Comparison of ENCODE assay signal across 8 cellular contexts in genomic region chr12:116455540-116456306, GRCh38.
A peak's percentile ranks its signal among the peaks of the same experiment; 100 is the strongest.
DNase-seq lines count a peak whose midpoint lies in the region; ATAC-seq and TF ChIP-seq lines count a peak whose summit lies in the region.

No MANE protein-coding gene starts in this region.

- peak; percentile 68 for ATAC-seq in IMR-90 (ENCODE audit: low read depth)
- ATAC-seq in HG02981 (IDR thresholded peaks at IDR 0.05; ENCODE audit: unreplicated experiment) = no peak

- H2BK5ac ChIP-seq in IMR-90 (ENCODE audit: low read depth, low read length, poor library complexity, severe bottlenecking) (peak overlapping the region; percentile 76), mesendoderm (ENCODE audit: low read length) (no peak overlapping the region)

- H3K4me1 ChIP-seq in IMR-90 (ENCODE audit: control insufficient read depth, insufficient read depth, low read length) = peaks cover 16% of the 10 kb centered on the region
- H3K4me1 ChIP-seq in mesendoderm (ENCODE audit: control insufficient read depth, low read depth, low read length) = peaks cover 9% of the 10 kb centered on the region
- peaks cover 15 to 18% of the 10 kb centered on the region in 2 donors for H3K4me1 ChIP-seq in uterus

- no peak overlapping the region for H3K4me3 ChIP-seq in IMR-90 (ENCODE audit: insufficient read depth, low read depth, low read length)
- H3K4me3 ChIP-seq in mesendoderm (ENCODE audit: low read length) = no peak overlapping the region
- H3K4me3 ChIP-seq in uterus = no peak overlapping the region

- H4K8ac ChIP-seq in IMR-90 (ENCODE audit: low read depth in 2 of 2, low read length in 2 of 2) = peak overlapping the region; percentile 86 to 96
- H4K8ac ChIP-seq in mesendoderm (ENCODE audit: low read depth, low read length) = peak overlapping the region; percentile 78

- 60% methylated on average over 1 of the region's 15 CpGs; no CpG with 5 or more reads in 1 of the 2 experiments for WGBS in IMR-90 (ENCODE audit: extremely low coverage in 2 of 2, insufficient read length in 1 of 2), 2 experiments
- WGBS in mesendoderm (ENCODE audit: extremely low coverage, insufficient coverage, low lambda C conversion rate) = no CpG with 5 or more reads among the region's 15 CpGs

- POLR2A ChIA-PET in IMR-90 (lab: Charles Lee; ENCODE audit: unreplicated experiment) = no interaction called here

- peak overlapping the region; percentile 87 for H2AK9ac ChIP-seq in IMR-90 (replicated peaks; ENCODE audit: low read depth, low read length, poor library complexity)

- in situ Hi-C loops in ACHN (cut with HindIII; ENCODE audit: low pct_ligation_motif_present, low pct_unique_long_range_greater_than_20kb, low sequenced_read_pairs) = no loop called here
- in situ Hi-C loops in IMR-90 (cut with MboI; ENCODE audit: low sequenced_read_pairs) = no loop called here
- in situ Hi-C loops in GM13976 (cut with MboI; ENCODE audit: low sequenced_read_pairs, unreplicated experiment) = no loop called here

- H3K27me3 ChIP-seq in IMR-90 (ENCODE audit: control insufficient read depth, insufficient read depth, low read length) (no peaks in the 10 kb centered on the region), mesendoderm (ENCODE audit: insufficient read depth, low read length, poor library complexity) (no peaks in the 10 kb centered on the region), uterus (no peaks in the 10 kb centered on the region)

- peaks cover 0 to 6% of the 10 kb centered on the region in 2 experiments; a peak in 1 of 4 replicates for H3K79me1 ChIP-seq in IMR-90 (ENCODE audit: low read depth in 1 of 2, low read length in 2 of 2)
- no peaks in the 10 kb centered on the region for H3K79me1 ChIP-seq in mesendoderm (ENCODE audit: low read length)

- H3K23ac ChIP-seq in IMR-90 (ENCODE audit: low read depth, low read length) = peak overlapping the region; percentile 94
- H3K23ac ChIP-seq in mesendoderm (ENCODE audit: low read length) = no peak overlapping the region

- dilution Hi-C loops in IMR-90 (cut with HindIII; ENCODE audit: low sequenced_read_pairs, unreplicated experiment) = no loop called here

- H3K9me1 ChIP-seq in IMR-90 (ENCODE audit: insufficient read depth, low read length) = peaks cover 16% of the 10 kb centered on the region

- peak overlapping the region; percentile 90 for H3K14ac ChIP-seq in IMR-90 (replicated peaks; ENCODE audit: low read depth, low read length)

- TF ChIP-seq RAD21 in IMR-90 (IDR thresholded peaks at IDR 0.05; ENCODE audit: low read length) = peak; percentile 22; the same call in 1 of the 2 replicates

- no peaks in the 10 kb centered on the region for H4K20me1 ChIP-seq in IMR-90 (ENCODE audit: insufficient read depth, low read length)

- peak overlapping the region; percentile 95 for H4K5ac ChIP-seq in IMR-90 (ENCODE audit: low read depth, low read length)
- no peak overlapping the region for H4K5ac ChIP-seq in mesendoderm (ENCODE audit: low read length)

- H2BK20ac ChIP-seq in IMR-90 (ENCODE audit: low read depth, low read length) = peak overlapping the region; percentile 85

- H3K36me3 ChIP-seq in IMR-90 (ENCODE audit: control insufficient read depth, insufficient read depth, low read length) (no peaks in the 10 kb centered on the region), mesendoderm (ENCODE audit: control insufficient read depth, insufficient read depth, low read length) (no peaks in the 10 kb centered on the region), uterus (no peaks in the 10 kb centered on the region)

- H2AK5ac ChIP-seq in IMR-90 (ENCODE audit: low read depth, low read length) (peak overlapping the region; percentile 79), mesendoderm (ENCODE audit: low read length) (peak overlapping the region; percentile 48)

- H3K27ac Mint-ChIP-seq in dendritic cell treated with granulocyte-macrophage colony-stimulating factor and Interleukin-4, amounts not matched to agents 40 ng/mL and 50 ng/mL, for 4 days = peak overlapping the region; percentile 61

- H3K9me3 Mint-ChIP-seq in dendritic cell treated with granulocyte-macrophage colony-stimulating factor and Interleukin-4, amounts not matched to agents 40 ng/mL and 50 ng/mL, for 4 days = no peaks in the 10 kb centered on the region

- peaks cover 21% of the 10 kb centered on the region for H3K27me3 Mint-ChIP-seq in dendritic cell treated with granulocyte-macrophage colony-stimulating factor and Interleukin-4, amounts not matched to agents 40 ng/mL and 50 ng/mL, for 4 days

- H4K91ac ChIP-seq in IMR-90 (ENCODE audit: insufficient read depth, low read depth, low read length) = peak overlapping the region; percentile 91

- peaks cover 17% of the 10 kb centered on the region for H3K4me1 Mint-ChIP-seq in dendritic cell treated with granulocyte-macrophage colony-stimulating factor and Interleukin-4, amounts not matched to agents 40 ng/mL and 50 ng/mL, for 4 days (ENCODE audit: low read depth)

- peak overlapping the region; percentile 55 for H3K4me2 ChIP-seq in IMR-90 (ENCODE audit: low read depth, low read length)
- no peak overlapping the region for H3K4me2 ChIP-seq in mesendoderm (ENCODE audit: low read length)

- H3K4me3 Mint-ChIP-seq in dendritic cell treated with granulocyte-macrophage colony-stimulating factor and Interleukin-4, amounts not matched to agents 40 ng/mL and 50 ng/mL, for 4 days = no peak overlapping the region

- no peaks in the 10 kb centered on the region for H3K36me3 Mint-ChIP-seq in dendritic cell treated with granulocyte-macrophage colony-stimulating factor and Interleukin-4, amounts not matched to agents 40 ng/mL and 50 ng/mL, for 4 days (ENCODE audit: low read depth)

- intact Hi-C loops in IMR-90 (cut with micrococcal nuclease) = no loop called here
- intact Hi-C loops in dendritic cell treated with granulocyte-macrophage colony-stimulating factor and Interleukin-4, amounts not matched to agents 40 ng/mL and 50 ng/mL, for 4 days (cut with micrococcal nuclease) = no loop called here
- intact Hi-C loops in uterus (cut with DNase I; ENCODE audit: low total_unique reads) = no loop called here

- H3K27ac ChIP-seq in IMR-90 (ENCODE audit: insufficient read depth, low read length) (peak overlapping the region; percentile 66), mesendoderm (ENCODE audit: low read depth, low read length) (no peak overlapping the region), uterus (peak overlapping the region; percentile 91 to 94)

- peak overlapping the region; percentile 91 for H2AFZ ChIP-seq in IMR-90 (replicated peaks; ENCODE audit: low read length, poor library complexity)

- peak overlapping the region; percentile 86 for H3K18ac ChIP-seq in IMR-90 (ENCODE audit: low read depth, low read length)
- H3K18ac ChIP-seq in mesendoderm (ENCODE audit: low read length) = no peak overlapping the region

- TF ChIP-seq CTCF in IMR-90 (conservative IDR thresholded peaks at IDR 0.05; ENCODE audit: low read depth, low read length) (no peak), uterus (IDR thresholded peaks at IDR 0.05) (peak in 1 of 4 experiments; percentile 16), GM13976 (IDR thresholded peaks at IDR 0.05; ENCODE audit: borderline replicate concordance, control extremely low read depth, extremely low read depth, insufficient read depth, missing control alignments) (no peak)

- peak; percentile 10; the same call in 1 of the 2 replicates for TF ChIP-seq POLR2A in IMR-90 (IDR thresholded peaks at IDR 0.05; ENCODE audit: low read depth, low read length)
- no peak for TF ChIP-seq POLR2A in uterus (IDR thresholded peaks at IDR 0.05)

- BruUV-seq in IMR-90 (replicated peaks; lab: Mats Ljungman, UMichigan) = no TSS peak

- H3K9ac ChIP-seq in IMR-90 (ENCODE audit: low read depth, low read length) (peak overlapping the region; percentile 41), mesendoderm (ENCODE audit: low read length) (no peak overlapping the region)

- peak overlapping the region; percentile 97; the same call in 2 of the 3 replicates for H2BK15ac ChIP-seq in IMR-90 (ENCODE audit: low read depth, low read length)
- no peak overlapping the region for H2BK15ac ChIP-seq in mesendoderm (replicated peaks; ENCODE audit: low read depth)

- peak; percentile 90 for DNase-seq in ACHN
- peak; percentile 96 for DNase-seq in IMR-90
- peak; percentile 87 for DNase-seq in mesendoderm
- peak; percentile 93 to 96 for DNase-seq in uterus
- DNase-seq in NOMO-1 treated with DMSO at 0.1 percent for 48 hours (lab: John Stamatoyannopoulos, UW; ENCODE audit: unreplicated experiment) = no peak
- DNase-seq in GM13976 (ENCODE audit: low spot score) = no peak

- H3K4ac ChIP-seq in IMR-90 (ENCODE audit: low read depth, low read length) (peak overlapping the region; percentile 86), mesendoderm (ENCODE audit: low read depth, low read length) (no peak overlapping the region)

- peak overlapping the region; percentile 98 for H2BK120ac ChIP-seq in IMR-90 (ENCODE audit: low read depth, low read length)
- H2BK120ac ChIP-seq in mesendoderm (ENCODE audit: low read depth, low read length) = no peak overlapping the region

- H3K79me2 ChIP-seq in mesendoderm (ENCODE audit: control insufficient read depth, insufficient read depth, low read length) = no peaks in the 10 kb centered on the region

- H3K56ac ChIP-seq in IMR-90 (ENCODE audit: extremely low read depth, insufficient read depth, low read length) (peak overlapping the region; percentile 53), mesendoderm (ENCODE audit: low read length) (peak overlapping the region; percentile 67)

- H3K9me3 ChIP-seq in IMR-90 (ENCODE audit: control insufficient read depth, insufficient read depth, low read length) (no peaks in the 10 kb centered on the region), uterus (no peaks in the 10 kb centered on the region)

- CTCF ChIA-PET in IMR-90 (lab: Yijun Ruan, JAX) = interaction anchor here (0.6 kb wide), 2 partner anchors 11 to 81 kb away, joined by 3 read pairs; no protein-coding TSS in a partner anchor

TF ChIP-seq in IMR-90, 13 proteins besides CTCF, POLR2A, EP300 and RAD21:
- TF ChIP-seq MXI1 (IDR thresholded peaks at IDR 0.05; ENCODE audit: borderline replicate concordance, low read depth, low read length) = no peak
- peak; percentile 38 for TF ChIP-seq RCOR1 (IDR thresholded peaks at IDR 0.05; ENCODE audit: insufficient replicate concordance, low read length)
- peak; percentile 11; the same call in 1 of the 2 replicates for TF ChIP-seq SMC3 (IDR thresholded peaks at IDR 0.05; ENCODE audit: low read depth, low read length)
- peak; percentile 61; the same call in 1 of the 2 replicates for TF ChIP-seq MAZ (IDR thresholded peaks at IDR 0.05; ENCODE audit: borderline replicate concordance, low read depth, low read length)

Comparison
In these comparisons a context has a peak if more than half of its experiments do, and no peak if none do; other contexts are left out.
1. DNase-seq: peak in ACHN (single experiment), IMR-90 (single experiment), mesendoderm (single experiment) and uterus (2 of 2); none in NOMO-1 treated with DMSO at 0.1 percent for 48 hours (single experiment) and GM13976 (single experiment).